9 cellular contexts compared by ENCODE assay signal in the genomic region with DNA sequence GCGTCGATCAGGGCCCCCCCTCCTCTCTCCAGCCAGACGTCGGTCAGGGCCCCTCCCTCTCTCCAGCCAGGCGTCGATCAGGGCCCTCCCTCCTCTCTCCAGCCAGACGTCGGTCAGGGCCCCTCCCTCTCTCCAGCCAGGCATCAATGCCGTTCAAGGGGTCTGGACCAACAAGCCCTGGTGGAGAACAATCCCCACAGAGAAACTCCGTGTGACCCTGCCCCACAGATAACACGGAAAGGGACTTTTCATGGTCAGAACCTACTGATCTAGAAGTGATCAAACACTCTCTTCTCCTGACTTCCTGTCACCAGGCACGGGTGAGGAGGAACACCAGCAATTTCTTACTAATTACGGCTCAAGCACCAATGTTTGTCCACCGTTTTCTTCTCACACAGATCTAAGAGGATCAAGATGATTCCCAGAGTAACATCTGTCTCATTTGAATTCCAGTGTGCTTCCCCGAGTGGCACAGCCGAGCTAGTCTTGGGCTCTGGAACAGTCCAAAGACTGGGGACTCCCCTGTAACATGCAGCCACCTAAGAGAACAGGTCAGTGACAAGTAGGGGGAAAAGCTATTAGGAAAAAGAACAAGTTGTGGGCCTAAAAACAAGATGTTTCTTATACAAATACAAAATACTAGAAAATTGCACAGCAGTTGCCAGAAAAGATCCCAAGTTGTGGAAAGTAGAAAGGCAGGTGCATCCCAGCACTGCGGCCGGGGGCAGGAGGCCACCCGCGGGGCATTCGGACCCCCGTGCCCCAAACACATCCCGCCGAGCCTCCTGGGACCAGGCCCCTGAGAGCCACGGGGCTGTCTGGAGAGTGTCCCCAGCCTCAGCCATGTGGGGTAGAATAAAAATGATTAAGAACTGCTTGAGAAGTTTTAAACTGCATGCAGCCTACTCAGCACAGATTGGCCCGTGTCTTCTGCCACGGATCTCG. TPM values are rescaled to one million over a fixed set of nuclear protein-coding genes. Genes with fewer than 3 reads are reported as not detected.
DNase-seq lines count a peak whose midpoint lies in the region; ATAC-seq, FAIRE-seq and TF ChIP-seq lines count a peak whose summit lies in the region.
"Had no signal": no experiment of that assay in that cellular context is flagged by ENCODE, and none has a peak within 500 bp of the region (broad histone marks: within the 10 kb centered on the region; RNA-seq: fewer than 3 reads in every experiment).

No MANE protein-coding gene starts in this region.

- no peaks in the 10 kb centered on the region for H3K9me2 ChIP-seq in GM23338 (ENCODE audit: insufficient read depth)

- 85% methylated on average over 19 of the region's 28 CpGs for WGBS in A549 (ENCODE audit: missing lambda C conversion rate)

- no peak overlapping the region for H2AFZ ChIP-seq in GM23338

- CTCF ChIA-PET in A549 (lab: Yijun Ruan, JAX), result interaction anchor here (1.1 to 1.2 kb wide), 2 partner anchors 11 to 22 kb away, joined by 3 read pairs; no protein-coding TSS in a partner anchor

- H3F3A ChIP-seq in GM23338 (replicated peaks; ENCODE audit: low read depth), result peaks cover 19% of the 10 kb centered on the region

- TF ChIP-seq CTCF in A549 (IDR thresholded peaks at IDR 0.05) (no peak), GM23338 (conservative IDR thresholded peaks at IDR 0.05; ENCODE audit: low read depth in 2 of 2) (no peak), chondrocyte (IDR thresholded peaks at IDR 0.05) (no peak), natural killer cell (IDR thresholded peaks at IDR 0.05) (no peak)

- no peak for TF ChIP-seq EP300 in A549 (IDR thresholded peaks at IDR 0.05)

- H3K36me3 ChIP-seq in GM23338 (ENCODE audit: insufficient read depth), result no peaks in the 10 kb centered on the region

- H3K27me3 ChIP-seq in GM23338 (ENCODE audit: insufficient read depth), result no peaks in the 10 kb centered on the region

- H3K4me3 ChIP-seq in A549, result no peak overlapping the region
- 0 out of 2 replicates have a peak overlapping the region, but pooled peaks have one; percentile 25 for H3K4me3 ChIP-seq in GM23338

- peaks cover 43% of the 10 kb centered on the region for H3K4me1 Mint-ChIP-seq in GM23338
- peaks cover 59% of the 10 kb centered on the region for H3K4me1 Mint-ChIP-seq in chondrocyte (ENCODE audit: low read depth)
- peaks cover 56 to 84% of the 10 kb centered on the region in 2 donors for H3K4me1 Mint-ChIP-seq in natural killer cell

- H3K4me2 ChIP-seq in A549 (no peak overlapping the region), GM23338 (peak overlapping the region; percentile 55; the same call in 1 of the 2 replicates)

- DNase-seq in A549 (ENCODE audit: low read depth in 1 of 2, low spot score in 1 of 2) (no peak), GM23338 (ENCODE audit: low spot score) (no peak), chondrocyte (ENCODE audit: low spot score) (no peak), natural killer cell (no peak), NK-92 (lab: John Stamatoyannopoulos, UW; ENCODE audit: unreplicated experiment) (no peak), frontal cortex (ENCODE audit: low spot score in 2 of 2) (no peak), DMS79 treated with DMSO at 0.1 percent for 48 hours (lab: John Stamatoyannopoulos, UW) (no peak)
- DNase-seq: MV-4-11 had no signal

- H3K4me3 Mint-ChIP-seq in GM23338 (peak overlapping the region; percentile 30; the same call in 1 of the 3 replicates), chondrocyte (ENCODE audit: unreplicated experiment) (peak overlapping the region; percentile 61), natural killer cell (peak overlapping the region; percentile 85)

- FAIRE-seq in A549 (lab: Jason Lieb, UNC) (no peak), frontal cortex (lab: Jason Lieb, UNC) (no peak)

- TF ChIP-seq RAD21 in A549 (conservative IDR thresholded peaks at IDR 0.05 in 1 of 2, IDR thresholded peaks at IDR 0.05 in 1 of 2), result no peak

- H4K20me1 ChIP-seq in GM23338 (replicated peaks; ENCODE audit: insufficient read depth), result no peaks in the 10 kb centered on the region; the same call in 1 of the 2 replicates

- peak overlapping the region; percentile 29; the same call in 1 of the 2 replicates for H3K27ac Mint-ChIP-seq in GM23338
- peak overlapping the region; percentile 98 for H3K27ac Mint-ChIP-seq in chondrocyte (ENCODE audit: unreplicated experiment)
- peak overlapping the region; percentile 92 to 99 for H3K27ac Mint-ChIP-seq in natural killer cell

- ATAC-seq in A549, result no peak
- peak; percentile 9; the same call in 1 of the 3 replicates for ATAC-seq in GM23338
- no peak for ATAC-seq in natural killer cell
- no peak for ATAC-seq in HG03378 (IDR thresholded peaks at IDR 0.05; ENCODE audit: unreplicated experiment)

- POLR2A ChIA-PET in A549 (lab: Yijun Ruan, JAX), result no interaction called here

- H3K36me3 Mint-ChIP-seq in GM23338 (ENCODE audit: low read depth) (peaks cover 7% of the 10 kb centered on the region), chondrocyte (ENCODE audit: low read depth) (peaks cover 2% of the 10 kb centered on the region), natural killer cell (no peaks in the 10 kb centered on the region)

- intact Hi-C loops in natural killer cell (cut with micrococcal nuclease), result no loop called here

- H3K27ac ChIP-seq in A549 (peak overlapping the region; percentile 2 to 79; a peak in 5 of 6 replicates), GM23338 (ENCODE audit: low read depth) (peak overlapping the region; percentile 88)

- no peaks in the 10 kb centered on the region for H3K9me3 ChIP-seq in A549

- H3K4me1 ChIP-seq in A549 (peaks cover 21% of the 10 kb centered on the region), GM23338 (ENCODE audit: insufficient read depth) (peaks cover 20% of the 10 kb centered on the region)

- peaks cover 50% of the 10 kb centered on the region for H3K79me2 ChIP-seq in GM23338 (replicated peaks; ENCODE audit: insufficient read depth)

- H3K27me3 Mint-ChIP-seq in GM23338 (ENCODE audit: insufficient read depth, low read depth, poor library complexity) (peaks cover 16% of the 10 kb centered on the region), chondrocyte (ENCODE audit: low read depth) (no peaks in the 10 kb centered on the region), natural killer cell (ENCODE audit: low read depth in 2 of 2) (no peaks in the 10 kb centered on the region)

- H3K9me3 Mint-ChIP-seq in GM23338 (peaks cover 3% of the 10 kb centered on the region; the same call in 1 of the 3 replicates), chondrocyte (ENCODE audit: low read depth) (no peaks in the 10 kb centered on the region), natural killer cell (no peaks in the 10 kb centered on the region)

- TF ChIP-seq POLR2A in A549 (IDR thresholded peaks at IDR 0.05; ENCODE audit: low read length), result no peak

TF ChIP-seq in A549, 52 proteins besides CTCF, POLR2A, EP300 and RAD21 (continues in another document):
- TF ChIP-seq, protein P1, sequence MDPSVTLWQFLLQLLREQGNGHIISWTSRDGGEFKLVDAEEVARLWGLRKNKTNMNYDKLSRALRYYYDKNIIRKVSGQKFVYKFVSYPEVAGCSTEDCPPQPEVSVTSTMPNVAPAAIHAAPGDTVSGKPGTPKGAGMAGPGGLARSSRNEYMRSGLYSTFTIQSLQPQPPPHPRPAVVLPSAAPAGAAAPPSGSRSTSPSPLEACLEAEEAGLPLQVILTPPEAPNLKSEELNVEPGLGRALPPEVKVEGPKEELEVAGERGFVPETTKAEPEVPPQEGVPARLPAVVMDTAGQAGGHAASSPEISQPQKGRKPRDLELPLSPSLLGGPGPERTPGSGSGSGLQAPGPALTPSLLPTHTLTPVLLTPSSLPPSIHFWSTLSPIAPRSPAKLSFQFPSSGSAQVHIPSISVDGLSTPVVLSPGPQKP (IDR thresholded peaks at IDR 0.05; ENCODE audit: low read depth, low read length), result no peak
- no peak for TF ChIP-seq HDAC2 (IDR thresholded peaks at IDR 0.05)
- no peak for TF ChIP-seq SREBF2 (IDR thresholded peaks at IDR 0.05)
- no peak for TF ChIP-seq FOXS1 (CRISPR knock-in tag; IDR thresholded peaks at IDR 0.05)
- TF ChIP-seq NFE2L2 (conservative IDR thresholded peaks at IDR 0.05; ENCODE audit: low read length), result no peak

TF ChIP-seq in GM23338, 12 proteins besides CTCF, POLR2A, EP300 and RAD21 (continues in another document):
- TF ChIP-seq JUNB (IDR thresholded peaks at IDR 0.05; ENCODE audit: unreplicated experiment) (no peak), CREB1 (CRISPR knock-in tag; IDR thresholded peaks at IDR 0.05; ENCODE audit: low read depth) (no peak), ZNF331 (CRISPR knock-in tag; IDR thresholded peaks at IDR 0.05; ENCODE audit: low read depth) (no peak), ZNF114 (CRISPR knock-in tag; IDR thresholded peaks at IDR 0.05) (no peak), STAT1 (IDR thresholded peaks at IDR 0.05; ENCODE audit: unreplicated experiment) (no peak)
- TF ChIP-seq, protein P2, sequence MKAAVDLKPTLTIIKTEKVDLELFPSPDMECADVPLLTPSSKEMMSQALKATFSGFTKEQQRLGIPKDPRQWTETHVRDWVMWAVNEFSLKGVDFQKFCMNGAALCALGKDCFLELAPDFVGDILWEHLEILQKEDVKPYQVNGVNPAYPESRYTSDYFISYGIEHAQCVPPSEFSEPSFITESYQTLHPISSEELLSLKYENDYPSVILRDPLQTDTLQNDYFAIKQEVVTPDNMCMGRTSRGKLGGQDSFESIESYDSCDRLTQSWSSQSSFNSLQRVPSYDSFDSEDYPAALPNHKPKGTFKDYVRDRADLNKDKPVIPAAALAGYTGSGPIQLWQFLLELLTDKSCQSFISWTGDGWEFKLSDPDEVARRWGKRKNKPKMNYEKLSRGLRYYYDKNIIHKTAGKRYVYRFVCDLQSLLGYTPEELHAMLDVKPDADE (IDR thresholded peaks at IDR 0.05), result no peak

RNA-seq across cellular contexts. Expression of a gene that starts 11.7 kb away (rescaled TPM):
- 4.3 TPM in 2 replicates for polyA plus RNA-seq in A549 (2011; rRNA removed)
- 5.9 and 7.2 TPM in 2 replicates for polyA plus RNA-seq in A549 (2012; cell fraction: cytosol; rRNA removed)
- 9.6 and 9.8 TPM in 2 replicates for polyA plus RNA-seq in A549 (2012; cell fraction: nucleus; rRNA removed)
- polyA plus RNA-seq in A549 (2017; fragmentation: RNase III; extraction: RNeasy Plus Mini Kit Qiagen cat#74134 plus additional on column Dnase treatment), result 6.6 to 7.6 TPM (median 6.7 TPM) in 3 replicates
- 3.5 and 3.9 TPM in 2 replicates for polyA minus RNA-seq in A549 (2011; rRNA and poly(A)+ RNA removed)
- total RNA-seq in GM23338 (2014; rRNA removed; shearing (Covaris generic)), result 18.7 and 20.7 TPM in 2 replicates
- 11.2 and 11.7 TPM in 2 replicates for polyA plus RNA-seq in GM23338 (2016; fragmentation: Nextera tagmentation; extraction: Ambion mirVana)
- 29.9 to 40.0 TPM (median 31.2 TPM) in 3 replicates for total RNA-seq in chondrocyte
- 100 to 1,000 TPM; 252 to 277 (median 274) TPM for total RNA-seq in natural killer cell
- 12.6 TPM for total RNA-seq in frontal cortex

RNA-seq across cellular contexts. Expression of a gene that starts 58.3 kb away (rescaled TPM):
- polyA plus RNA-seq in A549 (2011; rRNA removed) (not detected in 2 replicates), A549 (2017; fragmentation: RNase III; extraction: RNeasy Plus Mini Kit Qiagen cat#74134 plus additional on column Dnase treatment) (not detected in 3 replicates), GM23338 (2016; fragmentation: Nextera tagmentation; extraction: Ambion mirVana) (not detected in 2 replicates)
- polyA plus RNA-seq in A549 (2012; cell fraction: cytosol; rRNA removed), result not detected in 2 replicates
- not detected in 2 replicates for polyA plus RNA-seq in A549 (2012; cell fraction: nucleus; rRNA removed)
- not detected in 2 replicates for polyA minus RNA-seq in A549 (2011; rRNA and poly(A)+ RNA removed)
- total RNA-seq in GM23338 (2014; rRNA removed; shearing (Covaris generic)), result not detected in 2 replicates
- total RNA-seq in chondrocyte (not detected in 3 replicates), natural killer cell (1 to 10 TPM in 1 of 3 donors, under 1 TPM in 1, not detected in 1; 0.45 to 7.7 TPM), frontal cortex (not detected)

Comparison
In these comparisons a context has a peak if more than half of its experiments do, and no peak if none do; other contexts are left out.
1. H3K27ac Mint-ChIP-seq: peak in every context shown above with its lines; median percentile 98 in chondrocyte; 96 in natural killer cell; 29 in GM23338.
2. H3K4me3 Mint-ChIP-seq: peak in every context shown above with its lines; median percentile 85 in natural killer cell; 61 in chondrocyte; 30 in GM23338.